Comparison of ENCODE assay signal across 20 cellular contexts in the genomic region with DNA sequence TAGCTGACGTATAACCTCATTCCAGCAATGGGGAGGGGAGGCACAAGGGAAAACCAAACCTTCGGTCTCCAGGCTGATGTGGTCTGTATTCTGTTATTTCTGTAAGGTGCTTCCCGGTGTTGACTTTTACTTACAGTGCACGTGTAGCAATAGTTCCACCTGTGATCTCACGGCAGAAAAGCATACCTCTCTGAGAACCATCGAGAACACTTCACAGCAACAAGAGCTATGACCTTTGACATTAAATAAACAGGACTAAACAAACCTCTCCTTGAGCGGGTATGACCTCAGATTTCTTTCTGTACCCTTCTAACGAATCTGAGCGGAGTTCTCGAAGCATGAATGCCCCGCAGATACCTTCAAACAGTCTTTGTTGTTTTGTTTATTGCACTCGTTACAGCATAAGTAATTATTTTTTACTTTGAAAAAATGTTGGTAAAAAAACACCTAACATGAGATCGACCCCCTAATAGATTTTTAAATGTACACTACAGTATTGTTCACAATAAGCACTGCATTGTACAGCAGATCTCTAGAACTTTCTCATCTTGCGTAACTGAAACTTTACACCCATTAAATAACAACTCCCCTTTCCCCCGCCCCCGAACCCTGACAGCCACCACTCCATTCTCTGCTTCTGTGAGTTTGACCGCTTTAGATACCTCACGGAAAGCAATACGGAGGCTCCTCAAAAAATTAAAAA.
"Had no signal": no experiment of that assay in that cellular context is flagged by ENCODE, and none has a peak within 500 bp of the region (broad histone marks: within the 10 kb centered on the region; RNA-seq: fewer than 3 reads in every experiment).

No MANE protein-coding gene starts in this region.

- H3K27me3 ChIP-seq: ovary had no signal

- H3K9me3 ChIP-seq: body of pancreas, ovary, transverse colon had no signal

- H3K9me3 Mint-ChIP-seq: neural progenitor cell had no signal

- H3K4me2 ChIP-seq: neural progenitor cell had no signal

- H3K27ac Mint-ChIP-seq: activated CD8-positive, alpha-beta T cell treated with anti-CD3 and anti-CD28 coated beads for 36 hours; activated naive CD4-positive, alpha-beta T cell treated with anti-CD3 and anti-CD28 coated beads, Interleukin-2, amount 50 U/mL, for 72 hours; activated T-helper 17 cell treated with anti-CD3 and anti-CD28 coated beads, Interleukin-2, amount 50 U/mL, for 72 hours; mesothelial cell of epicardium; neural progenitor cell had no signal

- H3K4me3 ChIP-seq: body of pancreas, coronary artery, neural progenitor cell, ovary, transverse colon had no signal

- H3K36me3 Mint-ChIP-seq: neural progenitor cell had no signal

- H3K9ac ChIP-seq: neural progenitor cell had no signal

- FAIRE-seq: endothelial cell of umbilical vein, islet of Langerhans had no signal

- ATAC-seq: activated CD8-positive, alpha-beta T cell treated with anti-CD3 and anti-CD28 coated beads for 36 hours; activated naive CD4-positive, alpha-beta T cell treated with anti-CD3 and anti-CD28 coated beads, Interleukin-2, amount 50 U/mL, for 72 hours; activated T-helper 17 cell treated with anti-CD3 and anti-CD28 coated beads, Interleukin-2, amount 50 U/mL, for 72 hours; body of pancreas; left ventricle myocardium superior had no signal

- H3K27ac ChIP-seq: body of pancreas, coronary artery, neural progenitor cell, ovary, transverse colon had no signal

- H3K27me3 Mint-ChIP-seq: activated CD8-positive, alpha-beta T cell treated with anti-CD3 and anti-CD28 coated beads for 36 hours; activated T-helper 17 cell treated with anti-CD3 and anti-CD28 coated beads, Interleukin-2, amount 50 U/mL, for 72 hours had no signal

- H3K36me3 ChIP-seq: neural progenitor cell, ovary, transverse colon had no signal

- DNase-seq: activated CD8-positive, alpha-beta memory T cell treated with anti-CD3 and anti-CD28 coated beads, Interleukin-2, amount 50 U/mL, for 4 hours; activated CD8-positive, alpha-beta T cell treated with anti-CD3 and anti-CD28 coated beads for 36 hours; amniotic stem cell; body of pancreas; central memory CD4-positive, alpha-beta T cell; effector CD4-positive, alpha-beta T cell; foreskin melanocyte; head of caudate nucleus; left ventricle myocardium superior; ovary; stimulated activated CD4-positive, alpha-beta T cell treated with anti-CD3 and anti-CD28 coated beads, Interleukin-15, amount 100 ng/mL, for 24 hours; stimulated activated CD4-positive, alpha-beta T cell treated with anti-CD3 and anti-CD28 coated beads, Interleukin-4, amount 100 ng/mL, for 24 hours; transverse colon had no signal

- H3K4me3 Mint-ChIP-seq: activated CD8-positive, alpha-beta T cell treated with anti-CD3 and anti-CD28 coated beads for 36 hours; activated T-helper 17 cell treated with anti-CD3 and anti-CD28 coated beads, Interleukin-2, amount 50 U/mL, for 72 hours; mesothelial cell of epicardium; neural progenitor cell had no signal

- H2AFZ ChIP-seq: neural progenitor cell had no signal
